In the genomic region with DNA sequence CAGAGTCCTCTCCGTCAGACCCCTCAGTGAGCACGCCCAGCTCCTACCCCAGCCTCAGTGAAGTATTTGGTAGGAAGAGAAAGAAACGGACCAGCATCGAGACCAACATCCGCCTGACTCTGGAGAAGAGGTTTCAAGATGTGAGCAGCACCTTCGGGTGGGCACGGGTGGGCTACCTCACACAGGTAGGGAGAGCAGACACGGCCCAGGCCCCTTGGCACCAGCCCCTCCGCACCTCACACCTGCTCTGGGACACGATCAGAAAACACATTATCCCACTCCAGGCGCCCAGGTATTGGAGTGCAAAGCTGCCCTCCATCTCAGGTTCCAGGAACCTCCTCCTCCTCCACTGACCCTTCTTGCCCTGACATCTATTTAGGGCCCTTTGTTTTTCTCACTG, we compare ENCODE assay signal across 21 cellular contexts. TPM values are rescaled to one million over a fixed set of nuclear protein-coding genes. Genes with fewer than 3 reads are reported as not detected.
"Had no signal": no experiment of that assay in that cellular context is flagged by ENCODE, and none has a peak within 500 bp of the region (broad histone marks: within the 10 kb centered on the region; RNA-seq: fewer than 3 reads in every experiment).

No MANE protein-coding gene starts in this region.

- H3K4me3 Mint-ChIP-seq: IgD-negative memory B cell had no signal

- H3K4me1 ChIP-seq: SJCRH30 had no signal

- H3K9me3 ChIP-seq: SJCRH30 had no signal

- ATAC-seq: K562, Right ventricle myocardium inferior, SK-N-SH treated with all-trans-retinoic acid at 6 μM for 48 hours had no signal

- H3K4me3 ChIP-seq: K562, SJCRH30 had no signal

- H3K9me3 Mint-ChIP-seq: IgD-negative memory B cell had no signal

- DNase-seq: Kasumi-1, MM.1S, NCI-H1092 treated with DMSO at 0.1 percent for 48 hours, NCI-H1436, NCI-H187, NCI-H2029, NCI-H2081 treated with DMSO at 0.1 percent for 48 hours, NCI-H2171, NCI-H226, NCI-H446, NCI-H510A, NCI-H524 treated with DMSO at 0.1 percent for 48 hours, NCI-H69, NCI-H774, SHP77 treated with DMSO at 0.1 percent for 48 hours, SJCRH30 had no signal

- H3K27me3 ChIP-seq: SJCRH30 had no signal

- H3K36me3 Mint-ChIP-seq: IgD-negative memory B cell had no signal

- H3K9ac ChIP-seq: KMS-11 had no signal

- H3K27ac ChIP-seq: KMS-11, SJCRH30 had no signal

- H3K36me3 ChIP-seq: SJCRH30 had no signal

- H3K4me2 ChIP-seq: KMS-11 had no signal

RNA-seq across cellular contexts. Expression of a gene that starts 17.6 kb away (rescaled TPM):
- polyA plus RNA-seq: IgD-negative memory B cell had no signal
